ENCODE assay signal across 10 cellular contexts in the genomic region with DNA sequence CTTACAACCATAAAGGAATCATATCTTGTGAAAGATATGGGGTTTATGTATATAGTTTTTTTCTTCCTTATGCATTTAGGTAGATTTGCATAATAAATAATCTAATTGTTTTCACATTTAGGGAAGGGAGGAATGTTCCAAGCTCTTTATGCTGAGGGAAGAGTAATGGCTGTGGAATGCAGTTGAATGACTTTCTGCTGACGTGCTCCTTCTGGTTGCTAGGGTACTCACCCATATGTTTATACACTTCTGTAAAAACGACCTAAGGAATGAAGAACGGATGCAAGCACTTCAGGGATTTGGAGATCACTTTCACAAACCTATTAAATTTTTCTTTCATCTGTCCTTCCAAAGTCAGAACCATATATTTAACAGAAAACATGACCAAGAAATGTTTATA. TPM values are rescaled to one million over a fixed set of nuclear protein-coding genes. Genes with fewer than 3 reads are reported as not detected.
DNase-seq lines count a peak whose midpoint lies in the region; ATAC-seq, FAIRE-seq and TF ChIP-seq lines count a peak whose summit lies in the region.
"Had no signal": no experiment of that assay in that cellular context is flagged by ENCODE, and none has a peak within 500 bp of the region (broad histone marks: within the 10 kb centered on the region; RNA-seq: fewer than 3 reads in every experiment).

No MANE protein-coding gene starts in this region.

- intact Hi-C loops in activated CD8-positive, alpha-beta T cell treated with anti-CD3 and anti-CD28 coated beads for 36 hours (cut with micrococcal nuclease): no loop called here

- ATAC-seq in activated CD8-positive, alpha-beta T cell treated with anti-CD3 and anti-CD28 coated beads for 36 hours: no peak
- ATAC-seq in GM18502 (IDR thresholded peaks at IDR 0.05; ENCODE audit: poor library complexity, unreplicated experiment) (no peak), HG03135 (IDR thresholded peaks at IDR 0.05; ENCODE audit: unreplicated experiment) (no peak)

- no peak overlapping the region for H3K27ac Mint-ChIP-seq in activated CD8-positive, alpha-beta T cell treated with anti-CD3 and anti-CD28 coated beads for 36 hours

- H2BK120ac ChIP-seq in H1 (replicated peaks; ENCODE audit: low read depth, low read length): no peak overlapping the region

- no peak overlapping the region for H3K4me3 Mint-ChIP-seq in activated CD8-positive, alpha-beta T cell treated with anti-CD3 and anti-CD28 coated beads for 36 hours

- H3K27me3 ChIP-seq in H1 (replicated peaks in 1 of 4; ENCODE audit: control insufficient read depth in 3 of 4, extremely low read depth in 1 of 4, insufficient read depth in 3 of 4, low read length in 3 of 4): no peaks in the 10 kb centered on the region
- H3K27me3 ChIP-seq: breast epithelium had no signal

- H2BK12ac ChIP-seq in H1 (ENCODE audit: low read depth, low read length): no peak overlapping the region; the same call in 1 of the 2 replicates

- H2BK15ac ChIP-seq in H1 (ENCODE audit: low read length): no peak overlapping the region

- H3K79me2 ChIP-seq in H1 (ENCODE audit: control insufficient read depth in 1 of 2, insufficient read depth in 2 of 2, low read length in 2 of 2): no peaks in the 10 kb centered on the region

- no peaks in the 10 kb centered on the region for H3K23me2 ChIP-seq in H1 (ENCODE audit: low read depth, low read length)

- H2AFZ ChIP-seq in H1 (ENCODE audit: low read length): no peak overlapping the region

- peak overlapping the region; percentile 69 for H4K5ac ChIP-seq in H1 (ENCODE audit: insufficient read length, low read depth, low read length)

- no peaks in the 10 kb centered on the region for H3K4me1 Mint-ChIP-seq in activated CD8-positive, alpha-beta T cell treated with anti-CD3 and anti-CD28 coated beads for 36 hours (ENCODE audit: low read depth)

- peak; percentile 99 for FAIRE-seq in H1 (lab: Jason Lieb, UNC)

- CTCF ChIA-PET in H1 (lab: Charles Lee; ENCODE audit: partially characterized antibody): interaction anchor here (1.0 kb wide), 1 partner anchor 28 kb away, joined by 3 read pairs; no protein-coding TSS in a partner anchor
- CTCF ChIA-PET in activated CD8-positive, alpha-beta T cell treated with anti-CD3 and anti-CD28 coated beads for 36 hours (lab: Charles Lee): no interaction called here

- H3K9ac ChIP-seq in H1 (replicated peaks in 1 of 4; ENCODE audit: extremely low read depth in 1 of 4, low read depth in 3 of 4, low read length in 3 of 4): no peak overlapping the region

- no peak overlapping the region for H3K14ac ChIP-seq in H1 (ENCODE audit: insufficient read length)

- no peaks in the 10 kb centered on the region for H3K27me3 Mint-ChIP-seq in activated CD8-positive, alpha-beta T cell treated with anti-CD3 and anti-CD28 coated beads for 36 hours

- DNase-seq in AG09309 (ENCODE audit: low read depth): peak; percentile 88
- DNase-seq in LoVo (ENCODE audit: low spot score): peak; percentile 83
- peak in 1 of 2 experiments; percentile 73 for DNase-seq in H1 (ENCODE audit: low read depth in 1 of 2, low spot score in 2 of 2)
- no peak for DNase-seq in activated CD8-positive, alpha-beta T cell treated with anti-CD3 and anti-CD28 coated beads for 36 hours
- DNase-seq in NCI-H128 (lab: John Stamatoyannopoulos, UW; ENCODE audit: unreplicated experiment): no peak
- DNase-seq: NCI-H1105 treated with DMSO at 0.1 percent for 48 hours had no signal

- 2% methylated on average over 3 of the region's 3 CpGs; no CpG with 5 or more reads in 1 of the 2 experiments for WGBS in H1 (ENCODE audit: extremely low coverage in 1 of 2, insufficient coverage in 1 of 2, insufficient read length in 1 of 2, insufficient replicate concordance in 2 of 2, low coverage in 1 of 2, low lambda C conversion rate in 2 of 2, missing lambda C conversion rate in 1 of 2), 2 experiments
- 0% methylated on average over 2 of the region's 3 CpGs; no CpG with 5 or more reads in 1 of the 2 experiments for WGBS in mesodermal cell (ENCODE audit: insufficient coverage in 2 of 2), 2 experiments

- no peak for TF ChIP-seq POLR2A in H1 (IDR thresholded peaks at IDR 0.05; ENCODE audit: control extremely low read depth in 1 of 2, low read depth in 2 of 2, low read length in 2 of 2)

- no peak for TF ChIP-seq RAD21 in H1 (IDR thresholded peaks at IDR 0.05 in 1 of 2, conservative IDR thresholded peaks at IDR 0.05 in 1 of 2; ENCODE audit: low read depth in 2 of 2, low read length in 2 of 2)

- no peaks in the 10 kb centered on the region for H4K20me1 ChIP-seq in H1 (replicated peaks in 1 of 2; ENCODE audit: control insufficient read depth in 1 of 2, insufficient read depth in 2 of 2, low read length in 2 of 2)

- H3K18ac ChIP-seq in H1 (ENCODE audit: extremely low read depth, low read length): no peak overlapping the region

- H3K9me3 ChIP-seq in H1 (ENCODE audit: insufficient read depth in 2 of 2, low read depth in 1 of 2, low read length in 1 of 2) (no peaks in the 10 kb centered on the region), mesodermal cell (ENCODE audit: control insufficient read depth, low read length) (no peaks in the 10 kb centered on the region)
- H3K9me3 ChIP-seq: breast epithelium had no signal

- no peaks in the 10 kb centered on the region for H3K36me3 Mint-ChIP-seq in activated CD8-positive, alpha-beta T cell treated with anti-CD3 and anti-CD28 coated beads for 36 hours (ENCODE audit: low read depth)

- H3K36me3 ChIP-seq in H1 (ENCODE audit: control insufficient read depth in 2 of 4, insufficient read depth in 4 of 4, low read length in 3 of 4) (no peaks in the 10 kb centered on the region), mesodermal cell (ENCODE audit: control insufficient read depth, insufficient read depth, low read length) (no peaks in the 10 kb centered on the region)
- H3K36me3 ChIP-seq: breast epithelium had no signal

- H3K4ac ChIP-seq in H1 (replicated peaks; ENCODE audit: insufficient read length, low read depth, low read length): no peak overlapping the region

- peak overlapping the region; percentile 79; the same call in 1 of the 2 replicates for H3K27ac ChIP-seq in H1 (ENCODE audit: low read depth, low read length)
- H3K27ac ChIP-seq in mesodermal cell (ENCODE audit: low read depth, low read length, severe bottlenecking): peak overlapping the region; percentile 99

- H4K91ac ChIP-seq in H1 (replicated peaks; ENCODE audit: insufficient read length, low read length): no peak overlapping the region

- H3K23ac ChIP-seq in H1 (ENCODE audit: insufficient read length): no peak overlapping the region

- H2AK5ac ChIP-seq in H1 (ENCODE audit: low read depth, low read length): no peak overlapping the region

- H4K8ac ChIP-seq in H1 (ENCODE audit: extremely low read depth, insufficient read depth, low read length): no peak overlapping the region

- peak in 1 of 2 experiments; percentile 97; a peak in 2 of 3 replicates for TF ChIP-seq EP300 in H1 (IDR thresholded peaks at IDR 0.05; ENCODE audit: borderline replicate concordance in 1 of 2, low read depth in 2 of 2, low read length in 2 of 2)

- TF ChIP-seq CTCF in AG09309 (IDR thresholded peaks at IDR 0.05; ENCODE audit: control insufficient read depth, insufficient read depth, low read depth, low read length, missing control alignments) (no peak), H1 (IDR thresholded peaks at IDR 0.05; ENCODE audit: control extremely low read depth in 1 of 3, insufficient read depth in 1 of 3, low read depth in 1 of 3, low read length in 3 of 3) (no peak)
- no peak for TF ChIP-seq CTCF in activated CD8-positive, alpha-beta T cell treated with anti-CD3 and anti-CD28 coated beads for 36 hours (IDR thresholded peaks at IDR 0.05)

- POLR2A ChIA-PET in H1 (lab: Charles Lee; ENCODE audit: partially characterized antibody): interaction anchor here (1.0 kb wide), 1 partner anchor 27 kb away, joined by 3 read pairs; no protein-coding TSS in a partner anchor
- POLR2A ChIA-PET in activated CD8-positive, alpha-beta T cell treated with anti-CD3 and anti-CD28 coated beads for 36 hours (lab: Charles Lee): no interaction called here

- H2BK20ac ChIP-seq in H1 (ENCODE audit: low read length): no peak overlapping the region

- H3K4me3 ChIP-seq in AG09309 (ENCODE audit: control insufficient read depth, low read depth, low read length) (no peak overlapping the region), H1 (ENCODE audit: extremely low read depth in 1 of 4, insufficient read depth in 2 of 4, low read depth in 3 of 4, low read length in 4 of 4) (peak overlapping the region in 1 of 4 experiments; percentile 40; a peak in 1 of 8 replicates), mesodermal cell (ENCODE audit: extremely low read depth, insufficient read depth, low read length, poor library complexity, severe bottlenecking) (no peak overlapping the region)
- H3K4me3 ChIP-seq: breast epithelium had no signal

- H2BK5ac ChIP-seq in H1 (ENCODE audit: low read depth, low read length): no peak overlapping the region

- no peak overlapping the region for H3K56ac ChIP-seq in H1 (replicated peaks; ENCODE audit: insufficient read length, low read depth, low read length)

- no peaks in the 10 kb centered on the region for H3K79me1 ChIP-seq in H1 (ENCODE audit: low read depth, low read length)

- peaks cover 0 to 9% (median 4%) of the 10 kb centered on the region in 4 experiments; a peak in 5 of 7 replicates for H3K4me1 ChIP-seq in H1 (replicated peaks in 1 of 4; ENCODE audit: control insufficient read depth in 3 of 4, insufficient read depth in 4 of 4, low read length in 3 of 4)
- H3K4me1 ChIP-seq in mesodermal cell (ENCODE audit: control insufficient read depth, insufficient read depth, low read length, poor library complexity, severe bottlenecking): peaks cover 15% of the 10 kb centered on the region
- H3K4me1 ChIP-seq: breast epithelium had no signal

- peak overlapping the region in 1 of 2 experiments; percentile 9; a peak in 1 of 4 replicates for H3K4me2 ChIP-seq in H1 (ENCODE audit: insufficient read depth in 1 of 2, low read depth in 2 of 2, low read length in 2 of 2)

- H3K9me3 Mint-ChIP-seq in activated CD8-positive, alpha-beta T cell treated with anti-CD3 and anti-CD28 coated beads for 36 hours: no peaks in the 10 kb centered on the region

TF ChIP-seq in H1, 55 proteins besides CTCF, POLR2A, EP300 and RAD21 (continues in another document):
- TF ChIP-seq EGR1 (IDR thresholded peaks at IDR 0.05; ENCODE audit: borderline replicate concordance, low read depth, low read length): no peak
- TF ChIP-seq YY1 (IDR thresholded peaks at IDR 0.05; ENCODE audit: low read depth, low read length): no peak

RNA-seq across cellular contexts. Expression of a gene that starts 29.2 kb away (rescaled TPM):
- 96.1 and 108 TPM in 2 replicates for total RNA-seq in H1 (2021; fragmentation: NEBNext Ultra II Directional; extraction: Animal tissue kit (Norgen Biotek cat#: 25700))
- polyA plus RNA-seq in H1 (2011; rRNA removed): 59.6 and 67.4 TPM in 2 replicates
- polyA plus RNA-seq in H1 (2011; cell fraction: cytosol; rRNA removed): 76.0 TPM
- polyA plus RNA-seq in H1 (2011; cell fraction: nucleus; rRNA removed): 152 TPM
- polyA plus RNA-seq in H1 (2012, experiment 1 of 2): 54.4 to 75.8 TPM (median 62.2 TPM) in 4 replicates
- polyA plus RNA-seq in H1 (2012, experiment 2 of 2): 9.7 TPM
- 66.9 TPM for polyA plus RNA-seq in H1 (2013, experiment 1 of 2)
- 63.2 TPM for polyA plus RNA-seq in H1 (2013, experiment 2 of 2)
- polyA minus RNA-seq in H1 (2011; rRNA and poly(A)+ RNA removed): 186 and 237 TPM in 2 replicates
- polyA minus RNA-seq in H1 (2011; cell fraction: cytosol; rRNA and poly(A)+ RNA removed): 55.3 TPM
- 133 TPM for polyA minus RNA-seq in H1 (2011; cell fraction: nucleus; rRNA and poly(A)+ RNA removed)
- 60.6 TPM for polyA plus RNA-seq in mesodermal cell (2013, experiment 1 of 2)
- polyA plus RNA-seq in mesodermal cell (2013, experiment 2 of 2): 61.0 TPM
- total RNA-seq in activated CD8-positive, alpha-beta T cell treated with anti-CD3 and anti-CD28 coated beads for 36 hours: 10 to 100 TPM; 31.4 to 31.7 TPM

Comparison
In these comparisons a context has a peak if more than half of its experiments do, and no peak if none do; other contexts are left out.
1. DNase-seq: peak in AG09309 (single experiment) and LoVo (single experiment); none in activated CD8-positive, alpha-beta T cell treated with anti-CD3 and anti-CD28 coated beads for 36 hours (single experiment) and NCI-H128 (single experiment).